9 cellular contexts compared by ENCODE assay signal in genomic region chr1:58883888-58884482, GRCh38.
A peak's percentile ranks its signal among the peaks of the same experiment; 100 is the strongest.
DNase-seq lines count a peak whose midpoint lies in the region; ATAC-seq and TF ChIP-seq lines count a peak whose summit lies in the region.
"Had no signal": no experiment of that assay in that cellular context is flagged by ENCODE, and none has a peak within 500 bp of the region (broad histone marks: within the 10 kb centered on the region; RNA-seq: fewer than 3 reads in every experiment).

No MANE protein-coding gene starts in this region.

- H2AFZ ChIP-seq in MM.1S (ENCODE audit: low read length), result 0 out of 2 replicates have a peak overlapping the region, but pooled peaks have one; percentile 13

- H3F3A ChIP-seq in MM.1S (ENCODE audit: insufficient read depth, low read length), result peaks cover 6% of the 10 kb centered on the region

- H3K36me3 ChIP-seq in MM.1S (replicated peaks; ENCODE audit: insufficient read depth, low read length), result no peaks in the 10 kb centered on the region
- H3K36me3 ChIP-seq in skeletal muscle tissue (ENCODE audit: control insufficient read depth in 3 of 3, insufficient read depth in 3 of 3, low read length in 3 of 3), result no peaks in the 10 kb centered on the region
- no peaks in the 10 kb centered on the region for H3K36me3 ChIP-seq in H7 (replicated peaks; ENCODE audit: control insufficient read depth, insufficient read depth, low read length)

- peaks cover 26% of the 10 kb centered on the region for H3K4me1 ChIP-seq in MM.1S (ENCODE audit: low read length)
- H3K4me1 ChIP-seq in skeletal muscle tissue (ENCODE audit: control insufficient read depth in 3 of 3, insufficient read depth in 3 of 3, low read length in 3 of 3), result peaks cover 50 to 72% (median 53%) of the 10 kb centered on the region in 3 donors

- no peaks in the 10 kb centered on the region for H4K20me1 ChIP-seq in MM.1S (ENCODE audit: insufficient read depth, low read length)

- no peak overlapping the region for H3K9ac ChIP-seq in MM.1S (ENCODE audit: low read length)
- no peak overlapping the region for H3K9ac ChIP-seq in skeletal muscle tissue (ENCODE audit: low read depth in 1 of 3, low read length in 3 of 3)

- DNase-seq in MM.1S (peak; percentile 84), coronary artery (ENCODE audit: low spot score) (no peak), islet precursor cell (no peak), NCI-H1694 treated with DMSO at 0.1 percent for 48 hours (lab: John Stamatoyannopoulos, UW) (no peak), H7 (no peak), iPS-NIHi11 (ENCODE audit: low spot score) (no peak)
- DNase-seq: central memory CD4-positive, alpha-beta T cell had no signal

- H3K27me3 ChIP-seq in MM.1S (replicated peaks; ENCODE audit: insufficient read depth, low read length) (no peaks in the 10 kb centered on the region), skeletal muscle tissue (ENCODE audit: control insufficient read depth in 3 of 3, insufficient read depth in 3 of 3, low read length in 3 of 3) (no peaks in the 10 kb centered on the region), H7 (ENCODE audit: control insufficient read depth, insufficient read depth, low read length) (no peaks in the 10 kb centered on the region; the same call in 1 of the 2 replicates)

- H3K9me3 ChIP-seq in MM.1S (replicated peaks; ENCODE audit: insufficient read depth, low read length) (no peaks in the 10 kb centered on the region), skeletal muscle tissue (ENCODE audit: control insufficient read depth in 3 of 3, low read length in 3 of 3) (no peaks in the 10 kb centered on the region)

- peak overlapping the region; percentile 33; the same call in 1 of the 2 replicates for H3K4me2 ChIP-seq in MM.1S (ENCODE audit: low read depth, low read length)

- no peaks in the 10 kb centered on the region for H3K79me2 ChIP-seq in MM.1S (ENCODE audit: low read length)

- ATAC-seq in GM19395 (IDR thresholded peaks at IDR 0.05; ENCODE audit: unreplicated experiment), result peak; percentile 86

- H3K27ac ChIP-seq in MM.1S (ENCODE audit: low read length), result peak overlapping the region; percentile 64
- H3K27ac ChIP-seq in coronary artery, result peak overlapping the region; percentile 82
- H3K27ac ChIP-seq in skeletal muscle tissue (ENCODE audit: low read depth, low read length), result peak overlapping the region; percentile 85

- H3K9me2 ChIP-seq in MM.1S (replicated peaks; ENCODE audit: insufficient read depth, low read length), result no peaks in the 10 kb centered on the region

- no peak overlapping the region for H3K4me3 ChIP-seq in MM.1S (ENCODE audit: low read length)
- H3K4me3 ChIP-seq in coronary artery, result no peak overlapping the region
- H3K4me3 ChIP-seq in skeletal muscle tissue (ENCODE audit: low read length in 3 of 3), result no peak overlapping the region
- H3K4me3 ChIP-seq in H7 (ENCODE audit: insufficient read depth, low read depth, low read length), result no peak overlapping the region

- TF ChIP-seq CTCF in MM.1S (IDR thresholded peaks at IDR 0.05; ENCODE audit: low read length) (no peak), coronary artery (IDR thresholded peaks at IDR 0.05) (no peak)
